11 cellular contexts compared by ENCODE assay signal in genomic region chr9:110809038-110809595, GRCh38.
DNase-seq lines count a peak whose midpoint lies in the region; ATAC-seq lines count a peak whose summit lies in the region.
"Had no signal": no experiment of that assay in that cellular context is flagged by ENCODE, and none has a peak within 500 bp of the region (broad histone marks: within the 10 kb centered on the region; RNA-seq: fewer than 3 reads in every experiment).

No MANE protein-coding gene starts in this region.

- ATAC-seq in GM18502 (IDR thresholded peaks at IDR 0.05; ENCODE audit: poor library complexity, unreplicated experiment) (peak; percentile 55), GM19467 (IDR thresholded peaks at IDR 0.05; ENCODE audit: unreplicated experiment) (peak; percentile 33), HG02884 (IDR thresholded peaks at IDR 0.05; ENCODE audit: unreplicated experiment) (peak; percentile 39), HG03457 (IDR thresholded peaks at IDR 0.05; ENCODE audit: unreplicated experiment) (peak; percentile 41)

- DNase-seq in NCI-H128 (lab: John Stamatoyannopoulos, UW; ENCODE audit: unreplicated experiment) = no peak
- no peak for DNase-seq in dedifferentiated amniotic fluid mesenchymal stem cell (ENCODE audit: extremely low spot score)
- DNase-seq in SIG-M5 (lab: John Stamatoyannopoulos, UW) = no peak
- no peak for DNase-seq in NCI-H2196 treated with DMSO at 0.1 percent for 48 hours (lab: John Stamatoyannopoulos, UW; ENCODE audit: unreplicated experiment)
- DNase-seq: activated T-cell treated with anti-CD3 and anti-CD28 coated beads, Interleukin-2, amount 50 U/mL, for 24 hours; DMS79; NCI-H82 had no signal
